ENCODE assay signal across 9 cellular contexts in the genomic region with DNA sequence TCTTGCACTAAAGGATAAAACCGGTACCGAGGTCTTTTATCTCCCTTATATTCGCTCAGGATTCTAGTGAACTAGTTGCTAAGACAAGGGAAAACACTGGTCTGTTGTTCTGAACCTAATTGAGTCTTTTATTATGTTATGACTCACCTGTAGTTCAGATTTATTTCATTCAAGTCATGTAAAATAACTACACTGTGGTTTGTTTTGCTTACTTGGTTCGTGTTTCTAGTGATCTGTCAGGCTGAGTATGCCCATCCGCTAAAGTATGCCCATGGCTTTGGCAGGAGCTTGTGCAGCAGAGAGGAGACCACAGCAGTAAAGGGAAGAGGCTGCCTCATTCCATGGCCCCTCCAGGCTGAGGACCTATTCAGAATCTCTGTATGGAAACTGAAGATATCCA.
DNase-seq lines count a peak whose midpoint lies in the region; ATAC-seq and TF ChIP-seq lines count a peak whose summit lies in the region.
"Had no signal": no experiment of that assay in that cellular context is flagged by ENCODE, and none has a peak within 500 bp of the region (broad histone marks: within the 10 kb centered on the region; RNA-seq: fewer than 3 reads in every experiment).

No MANE protein-coding gene starts in this region.

- H3K36me3 Mint-ChIP-seq in T-helper 2 cell treated with Interferon-gamma antibody and Interleukin-4, amounts not matched to agents 5 μg/mL and 100 μg/mL, for 36 hours (ENCODE audit: low read depth): peaks cover 23% of the 10 kb centered on the region
- H3K36me3 Mint-ChIP-seq in type B pancreatic cell: peaks cover 42% of the 10 kb centered on the region

- ATAC-seq in Right ventricle myocardium inferior (no peak), foreskin keratinocyte (peak; percentile 92), GM19035 (IDR thresholded peaks at IDR 0.05; ENCODE audit: unreplicated experiment) (no peak), HG02852 (IDR thresholded peaks at IDR 0.05; ENCODE audit: unreplicated experiment) (no peak)

- peak overlapping the region; percentile 56 for H3K27ac Mint-ChIP-seq in T-helper 2 cell treated with Interferon-gamma antibody and Interleukin-4, amounts not matched to agents 5 μg/mL and 100 μg/mL, for 36 hours
- H3K27ac Mint-ChIP-seq in type B pancreatic cell: peak overlapping the region; percentile 30

- H3K4me1 ChIP-seq in left ventricle myocardium inferior (peaks cover 64% of the 10 kb centered on the region), foreskin keratinocyte (peaks cover 26% of the 10 kb centered on the region)

- H3K36me3 ChIP-seq in left ventricle myocardium inferior: peaks cover 10% of the 10 kb centered on the region

- H3K4me3 ChIP-seq in left ventricle myocardium inferior: no peak overlapping the region
- H3K4me3 ChIP-seq: coronary artery had no signal

- H3K4me3 Mint-ChIP-seq in T-helper 2 cell treated with Interferon-gamma antibody and Interleukin-4, amounts not matched to agents 5 μg/mL and 100 μg/mL, for 36 hours: peak overlapping the region; percentile 24
- H3K4me3 Mint-ChIP-seq in type B pancreatic cell: no peak overlapping the region

- intact Hi-C loops in left ventricle myocardium inferior (cut with micrococcal nuclease) (no loop called here), Right ventricle myocardium inferior (cut with DNase I) (no loop called here)

- DNase-seq in left ventricle myocardium inferior: no peak
- no peak for DNase-seq in Right ventricle myocardium inferior (ENCODE audit: missing footprints)
- DNase-seq in T-helper 2 cell treated with Interferon-gamma antibody and Interleukin-4, amounts not matched to agents 5 μg/mL and 100 μg/mL, for 36 hours (ENCODE audit: low spot score): no peak
- DNase-seq in foreskin keratinocyte: peak; percentile 86 to 92
- DNase-seq in type B pancreatic cell (ENCODE audit: extremely low spot score, unreplicated experiment): no peak
- DNase-seq in activated CD8-positive, alpha-beta memory T cell treated with anti-CD3 and anti-CD28 coated beads for 24 hours: no peak

- no peaks in the 10 kb centered on the region for H3K9me3 ChIP-seq in left ventricle myocardium inferior (replicated peaks)

- no peaks in the 10 kb centered on the region for H3K9me3 Mint-ChIP-seq in T-helper 2 cell treated with Interferon-gamma antibody and Interleukin-4, amounts not matched to agents 5 μg/mL and 100 μg/mL, for 36 hours
- H3K9me3 Mint-ChIP-seq in type B pancreatic cell: no peaks in the 10 kb centered on the region

- peaks cover 46% of the 10 kb centered on the region for H3K4me1 Mint-ChIP-seq in T-helper 2 cell treated with Interferon-gamma antibody and Interleukin-4, amounts not matched to agents 5 μg/mL and 100 μg/mL, for 36 hours (ENCODE audit: low read depth)
- H3K4me1 Mint-ChIP-seq in type B pancreatic cell (ENCODE audit: unreplicated experiment): peaks cover 20% of the 10 kb centered on the region

- H3K27me3 Mint-ChIP-seq in T-helper 2 cell treated with Interferon-gamma antibody and Interleukin-4, amounts not matched to agents 5 μg/mL and 100 μg/mL, for 36 hours (ENCODE audit: low read depth): no peaks in the 10 kb centered on the region
- no peaks in the 10 kb centered on the region for H3K27me3 Mint-ChIP-seq in type B pancreatic cell

- H3K27ac ChIP-seq in left ventricle myocardium inferior (replicated peaks): peak overlapping the region; percentile 83
- H3K27ac ChIP-seq in foreskin keratinocyte: peak overlapping the region; percentile 6

- TF ChIP-seq CTCF in left ventricle myocardium inferior (IDR thresholded peaks at IDR 0.05; ENCODE audit: borderline replicate concordance) (no peak), foreskin keratinocyte (conservative IDR thresholded peaks at IDR 0.05) (no peak), type B pancreatic cell (conservative IDR thresholded peaks at IDR 0.05) (no peak)

- H3K27me3 ChIP-seq in left ventricle myocardium inferior (ENCODE audit: low read depth) (no peaks in the 10 kb centered on the region), foreskin keratinocyte (no peaks in the 10 kb centered on the region)

Comparison
In these comparisons a context has a peak if more than half of its experiments do, and no peak if none do; other contexts are left out.
1. DNase-seq: peak in foreskin keratinocyte (2 of 2); none in left ventricle myocardium inferior (single experiment), Right ventricle myocardium inferior (single experiment), T-helper 2 cell treated with Interferon-gamma antibody and Interleukin-4, amounts not matched to agents 5 μg/mL and 100 μg/mL, for 36 hours (single experiment), type B pancreatic cell (single experiment) and activated CD8-positive, alpha-beta memory T cell treated with anti-CD3 and anti-CD28 coated beads for 24 hours (single experiment).